17 cellular contexts compared by ENCODE assay signal in genomic region chr15:70320077-70320830, GRCh38.
DNase-seq lines count a peak whose midpoint lies in the region; ATAC-seq and TF ChIP-seq lines count a peak whose summit lies in the region.
"Had no signal": no experiment of that assay in that cellular context is flagged by ENCODE, and none has a peak within 500 bp of the region (broad histone marks: within the 10 kb centered on the region; RNA-seq: fewer than 3 reads in every experiment).

No MANE protein-coding gene starts in this region.

- H3K9me3 ChIP-seq in OCI-LY7 (ENCODE audit: low read length) (no peaks in the 10 kb centered on the region), tibial artery (no peaks in the 10 kb centered on the region)

- H3K4me2 ChIP-seq in OCI-LY7 (ENCODE audit: low read length) = peak overlapping the region; percentile 74

- H3K36me3 ChIP-seq in OCI-LY7 (ENCODE audit: insufficient read depth, low read length) (no peaks in the 10 kb centered on the region), tibial artery (no peaks in the 10 kb centered on the region), H7 (replicated peaks; ENCODE audit: control insufficient read depth, insufficient read depth, low read length) (no peaks in the 10 kb centered on the region)

- H3K79me2 ChIP-seq in OCI-LY7 (ENCODE audit: insufficient read depth, low read depth, low read length) = no peaks in the 10 kb centered on the region

- ATAC-seq in left lobe of liver = peak; percentile 31
- ATAC-seq in GM21367 (IDR thresholded peaks at IDR 0.05; ENCODE audit: unreplicated experiment) = no peak

- CTCF ChIA-PET in OCI-LY7 (lab: Charles Lee; ENCODE audit: unreplicated experiment) = no interaction called here

- no TSS peak for BruUV-seq in OCI-LY7 (replicated peaks; lab: Mats Ljungman, UMichigan)

- intact Hi-C loops in OCI-LY7 (cut with micrococcal nuclease; ENCODE audit: unreplicated experiment) (no loop called here), tibial artery (cut with DNase I; ENCODE audit: low total_unique reads) (no loop called here)

- H3K4me1 ChIP-seq in OCI-LY7 (ENCODE audit: insufficient read depth, low read length, poor library complexity, severe bottlenecking) = peaks cover 53% of the 10 kb centered on the region
- H3K4me1 ChIP-seq in tibial artery = peaks cover 0 to 47% (median 32%) of the 10 kb centered on the region in 4 donors

- H4K20me1 ChIP-seq in OCI-LY7 (ENCODE audit: insufficient read depth, low read length) = no peaks in the 10 kb centered on the region

- H2AFZ ChIP-seq in OCI-LY7 (ENCODE audit: low read length) = no peak overlapping the region

- peak overlapping the region; percentile 33 for H3K4me3 ChIP-seq in OCI-LY7 (ENCODE audit: low read depth, low read length, poor library complexity, severe bottlenecking)
- H3K4me3 ChIP-seq in tibial artery = no peak overlapping the region
- no peak overlapping the region for H3K4me3 ChIP-seq in H7 (ENCODE audit: insufficient read depth, low read depth, low read length)

- no peaks in the 10 kb centered on the region for H3K9me2 ChIP-seq in OCI-LY7 (ENCODE audit: insufficient read depth, low read length)

- H3K27me3 ChIP-seq in tibial artery = no peaks in the 10 kb centered on the region
- no peaks in the 10 kb centered on the region; the same call in 1 of the 2 replicates for H3K27me3 ChIP-seq in H7 (ENCODE audit: control insufficient read depth, insufficient read depth, low read length)

- no peak for TF ChIP-seq CTCF in OCI-LY7 (conservative IDR thresholded peaks at IDR 0.05; ENCODE audit: low read length)
- TF ChIP-seq CTCF in tibial artery (IDR thresholded peaks at IDR 0.05) = no peak

- H3K27ac ChIP-seq in OCI-LY7 (ENCODE audit: low read depth, low read length, poor library complexity, severe bottlenecking) (peak overlapping the region; percentile 81), tibial artery (peak overlapping the region; percentile 26 to 30)

- POLR2A ChIA-PET in OCI-LY7 (lab: Charles Lee) = no interaction called here

- DNase-seq in KBM-7 (peak; percentile 61), OCI-LY7 (ENCODE audit: low spot score) (peak; percentile 53), left lobe of liver (ENCODE audit: low spot score) (no peak), tibial artery (no peak), cerebellum (ENCODE audit: low spot score) (no peak), H7 (no peak), NCI-H526 treated with DMSO at 0.1 percent for 48 hours (lab: John Stamatoyannopoulos, UW) (no peak)
- DNase-seq: activated CD4-positive, alpha-beta memory T cell treated with anti-CD3 and anti-CD28 coated beads for 36 hours; activated effector memory CD4-positive, alpha-beta T cell treated with anti-CD3 and anti-CD28 coated beads, Interleukin-2, amount 50 U/mL, for 16 hours; COR-L47; effector CD4-positive, alpha-beta T cell; foreskin fibroblast; immature natural killer cell; retina; stimulated activated CD4-positive, alpha-beta T cell treated with anti-CD3 and anti-CD28 coated beads, Interleukin-4, amount 100 ng/mL, for 4 hours; stimulated activated naive CD8-positive, alpha-beta T cell treated with anti-CD3 and anti-CD28 coated beads, Interleukin-15, Interleukin-2, amounts not matched to agents 100 U/mL and 50 U/mL, for 24 hours had no signal

- in situ Hi-C loops in KBM-7 (cut with MboI; ENCODE audit: low pct_unique_long_range_greater_than_20kb, low sequenced_read_pairs) = no loop called here

Comparison
In these comparisons a context has a peak if more than half of its experiments do, and no peak if none do; other contexts are left out.
1. DNase-seq: peak in KBM-7 (single experiment) and OCI-LY7 (single experiment); none in left lobe of liver (single experiment), tibial artery (0 of 2), cerebellum (single experiment), H7 (single experiment) and NCI-H526 treated with DMSO at 0.1 percent for 48 hours (single experiment).